8 cellular contexts compared by ENCODE assay signal in the genomic region with DNA sequence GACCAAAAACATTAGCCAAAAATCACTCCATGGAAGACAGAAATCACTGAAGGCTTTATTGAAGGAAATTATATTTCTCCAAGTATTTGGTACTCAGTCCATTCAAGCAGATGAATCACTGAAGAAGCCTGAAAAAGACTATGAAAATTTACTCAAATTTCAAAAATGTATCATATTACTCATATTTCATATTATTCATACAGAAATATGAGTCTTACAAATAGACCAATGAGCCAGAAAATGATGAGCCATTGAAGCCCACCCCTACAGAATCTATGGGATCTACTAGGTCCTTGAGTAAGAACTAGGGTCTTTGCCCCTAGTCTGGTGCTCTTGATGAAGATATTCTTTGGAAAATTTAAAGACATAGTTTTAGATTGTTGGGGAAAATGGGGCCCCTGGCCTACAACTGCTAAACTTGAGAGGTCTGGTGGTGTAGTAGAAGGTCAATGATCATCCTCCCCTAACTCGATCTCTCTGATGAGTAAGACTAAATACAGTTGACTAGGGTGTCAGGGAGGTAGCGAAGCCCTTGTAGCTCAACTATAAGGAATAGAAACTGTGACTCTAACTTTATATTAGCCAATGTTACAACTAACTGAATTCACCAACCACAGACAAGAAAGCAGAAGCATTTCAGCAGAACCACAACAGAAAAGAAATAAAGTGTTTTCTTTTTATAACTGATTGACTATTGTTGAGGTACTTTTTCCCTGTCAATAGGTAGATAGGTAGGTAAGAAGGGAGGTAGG.
DNase-seq lines count a peak whose midpoint lies in the region; ATAC-seq and TF ChIP-seq lines count a peak whose summit lies in the region.

No MANE protein-coding gene starts in this region.

- H3K9me3 Mint-ChIP-seq in activated B cell treated with CpG ODN at 0.5 μM for 24 hours = no peaks in the 10 kb centered on the region

- POLR2A ChIA-PET in activated B cell treated with CpG ODN at 0.5 μM for 24 hours (lab: Charles Lee) = no interaction called here

- DNase-seq in CD1c-positive myeloid dendritic cell (ENCODE audit: extremely low spot score) = peak; percentile 82
- peak; percentile 73 for DNase-seq in HCEC 1CT
- no peak for DNase-seq in activated B cell treated with CpG ODN at 0.5 μM for 24 hours
- peak; percentile 21 for DNase-seq in myocyte (ENCODE audit: low read depth)
- no peak for DNase-seq in hypothalamus (lab: John Stamatoyannopoulos, UW)
- no peak for DNase-seq in kidney tubule cell (ENCODE audit: low spot score)
- DNase-seq in substantia nigra (lab: John Stamatoyannopoulos, UW) = no peak

- peaks cover 42% of the 10 kb centered on the region for H3K36me3 Mint-ChIP-seq in activated B cell treated with CpG ODN at 0.5 μM for 24 hours (ENCODE audit: low read depth)

- H3K27ac Mint-ChIP-seq in activated B cell treated with CpG ODN at 0.5 μM for 24 hours = peak overlapping the region; percentile 68

- CTCF ChIA-PET in activated B cell treated with CpG ODN at 0.5 μM for 24 hours (lab: Charles Lee) = no interaction called here

- no peak for TF ChIP-seq CTCF in activated B cell treated with CpG ODN at 0.5 μM for 24 hours (IDR thresholded peaks at IDR 0.05)

- ATAC-seq in activated B cell treated with CpG ODN at 0.5 μM for 24 hours (ENCODE audit: low read depth) = peak; percentile 86
- no peak for ATAC-seq in GM19455 (IDR thresholded peaks at IDR 0.05; ENCODE audit: unreplicated experiment)

- peaks cover 31% of the 10 kb centered on the region for H3K4me1 Mint-ChIP-seq in activated B cell treated with CpG ODN at 0.5 μM for 24 hours

- H3K27ac ChIP-seq in substantia nigra (ENCODE audit: low read depth, low read length, poor library complexity, severe bottlenecking) = no peak overlapping the region

- H3K27me3 Mint-ChIP-seq in activated B cell treated with CpG ODN at 0.5 μM for 24 hours = no peaks in the 10 kb centered on the region

- intact Hi-C loops in activated B cell treated with CpG ODN at 0.5 μM for 24 hours (cut with micrococcal nuclease) = no loop called here

- peak overlapping the region; percentile 47 for H3K4me3 Mint-ChIP-seq in activated B cell treated with CpG ODN at 0.5 μM for 24 hours

Comparison
In these comparisons a context has a peak if more than half of its experiments do, and no peak if none do; other contexts are left out.
1. DNase-seq: peak in CD1c-positive myeloid dendritic cell (single experiment), HCEC 1CT (single experiment) and myocyte (single experiment); none in activated B cell treated with CpG ODN at 0.5 μM for 24 hours (single experiment), hypothalamus (0 of 51), kidney tubule cell (single experiment) and substantia nigra (0 of 49).